8 cellular contexts compared by ENCODE assay signal in the genomic region with DNA sequence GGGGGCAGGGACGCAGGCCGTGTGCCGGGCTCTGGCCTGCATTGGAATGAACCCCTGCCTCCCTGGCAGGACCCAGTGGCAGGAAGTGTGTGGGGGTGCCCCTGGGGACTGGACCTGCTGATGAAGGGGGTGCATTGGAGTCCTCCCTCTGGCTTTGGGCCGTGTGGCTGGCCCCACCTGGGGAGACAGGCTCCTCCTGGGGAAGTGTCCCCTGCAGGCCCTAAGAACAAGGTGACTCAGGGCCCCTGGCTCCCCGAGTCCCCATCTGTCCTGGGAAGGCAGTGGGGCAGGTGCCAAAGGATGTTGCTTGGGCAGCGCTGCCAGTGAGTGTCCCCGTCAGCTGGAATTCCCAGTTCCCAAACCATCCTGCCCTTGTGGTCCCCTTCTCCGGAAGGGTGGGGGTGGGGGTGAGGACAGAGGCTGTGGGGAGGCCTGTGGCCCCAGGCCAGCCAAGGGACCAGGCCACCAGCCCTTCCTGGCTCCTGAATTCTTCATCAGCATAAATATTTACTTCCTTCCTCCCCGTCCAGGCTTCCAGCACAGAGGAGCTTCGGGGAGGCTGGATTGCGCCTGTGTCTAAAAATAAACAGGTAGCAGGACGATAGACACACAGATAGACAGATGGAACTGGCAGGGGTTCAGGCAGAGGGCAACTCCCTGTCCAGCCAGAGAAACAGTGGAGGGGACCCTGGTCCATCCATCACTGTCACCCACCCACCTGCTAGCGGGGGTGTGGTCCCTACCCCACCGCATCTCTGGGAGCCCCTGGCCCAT. TPM values are rescaled to one million over a fixed set of nuclear protein-coding genes. Genes with fewer than 3 reads are reported as not detected.
DNase-seq lines count a peak whose midpoint lies in the region; ATAC-seq, FAIRE-seq and TF ChIP-seq lines count a peak whose summit lies in the region.

No MANE protein-coding gene starts in this region.

- no peaks in the 10 kb centered on the region for H3K27me3 ChIP-seq in adipocyte (replicated peaks; ENCODE audit: control insufficient read depth, insufficient read depth, low read length)
- H3K27me3 ChIP-seq in hepatocyte: no peaks in the 10 kb centered on the region
- H3K27me3 ChIP-seq in sigmoid colon: no peaks in the 10 kb centered on the region

- no peak for TF ChIP-seq EP300 in sigmoid colon (IDR thresholded peaks at IDR 0.05)

- FAIRE-seq in GM12892 (lab: Jason Lieb, UNC): no peak

- H3K4me1 ChIP-seq in ES-I3 (ENCODE audit: insufficient read depth, low read length) (peaks cover 26% of the 10 kb centered on the region), adipocyte (ENCODE audit: control insufficient read depth, insufficient read depth, low read length) (peaks cover 23% of the 10 kb centered on the region), hepatocyte (ENCODE audit: insufficient read depth) (peaks cover 40% of the 10 kb centered on the region), sigmoid colon (peaks cover 0 to 60% (median 56%) of the 10 kb centered on the region in 4 donors)

- H2AFZ ChIP-seq in hepatocyte: no peak overlapping the region

- H3K4me2 ChIP-seq in hepatocyte: peak overlapping the region; percentile 95

- TF ChIP-seq CTCF in hepatocyte (IDR thresholded peaks at IDR 0.05; ENCODE audit: poor library complexity): no peak
- TF ChIP-seq CTCF in sigmoid colon (IDR thresholded peaks at IDR 0.05): no peak

- H4K20me1 ChIP-seq in hepatocyte (ENCODE audit: insufficient read depth, poor library complexity, severe bottlenecking): peaks cover 62% of the 10 kb centered on the region

- H3K27ac ChIP-seq in hepatocyte: peak overlapping the region; percentile 89
- peak overlapping the region; percentile 82 to 86 (median 82) for H3K27ac ChIP-seq in sigmoid colon

- ATAC-seq in HG02798 (IDR thresholded peaks at IDR 0.05; ENCODE audit: poor library complexity, unreplicated experiment): no peak

- intact Hi-C loops in sigmoid colon (cut with DNase I): loop anchor here (1.0 to 5.0 kb wide), 3 partner anchors 20 to 56 kb away; partner anchors contain the start of gene TFAP4

- no peaks in the 10 kb centered on the region for H3K9me3 ChIP-seq in ES-I3 (ENCODE audit: control insufficient read depth, insufficient read depth, low read length)
- no peaks in the 10 kb centered on the region for H3K9me3 ChIP-seq in adipocyte (ENCODE audit: control insufficient read depth, low read length)
- no peaks in the 10 kb centered on the region for H3K9me3 ChIP-seq in hepatocyte (ENCODE audit: low read depth)
- H3K9me3 ChIP-seq in sigmoid colon: no peaks in the 10 kb centered on the region

- TF ChIP-seq POLR2A in sigmoid colon (IDR thresholded peaks at IDR 0.05): no peak
- TF ChIP-seq POLR2A in GM12892 (IDR thresholded peaks at IDR 0.05; ENCODE audit: low read depth, low read length): no peak

- H3K79me2 ChIP-seq in hepatocyte: peaks cover 97% of the 10 kb centered on the region

- H3K9ac ChIP-seq in ES-I3 (ENCODE audit: low read depth, low read length) (peak overlapping the region; percentile 46), adipocyte (ENCODE audit: low read length) (peak overlapping the region; percentile 83)

- no peaks in the 10 kb centered on the region for H3K9me2 ChIP-seq in hepatocyte (replicated peaks; ENCODE audit: insufficient read depth)

- DNase-seq in adipocyte (ENCODE audit: low read depth) (no peak), hepatocyte (ENCODE audit: low spot score) (no peak), sigmoid colon (peak; percentile 76), medulla oblongata (ENCODE audit: extremely low spot score) (no peak), GM12892 (ENCODE audit: insufficient read length) (no peak), NCI-H1436 treated with DMSO at 0.1 percent for 48 hours (lab: John Stamatoyannopoulos, UW) (no peak)

- 61% methylated on average over 11 of the region's 14 CpGs for WGBS in hepatocyte (ENCODE audit: low lambda C conversion rate, missing lambda C conversion rate)
- WGBS in sigmoid colon, 2 donors: 55 to 59% methylated on average over 14 of the region's 14 CpGs

- peak overlapping the region; percentile 76 for H3K4me3 ChIP-seq in adipocyte (ENCODE audit: low read length)
- no peak overlapping the region for H3K4me3 ChIP-seq in hepatocyte
- peak overlapping the region in 3 of 4 donors; percentile 40 to 54 (median 53) for H3K4me3 ChIP-seq in sigmoid colon

- no peaks in the 10 kb centered on the region for H3K36me3 ChIP-seq in ES-I3 (ENCODE audit: insufficient read depth, low read length)
- H3K36me3 ChIP-seq in adipocyte (ENCODE audit: control insufficient read depth, insufficient read depth, low read length, severe bottlenecking): peaks cover 12% of the 10 kb centered on the region
- H3K36me3 ChIP-seq in hepatocyte (replicated peaks; ENCODE audit: insufficient read depth, low read depth): no peaks in the 10 kb centered on the region
- peaks cover 0 to 17% (median 3%) of the 10 kb centered on the region in 4 donors for H3K36me3 ChIP-seq in sigmoid colon

RNA-seq across cellular contexts. Expression of gene GLIS2, which starts 12.9 kb away (rescaled TPM):
- total RNA-seq in hepatocyte (3.6 TPM in 2 replicates), sigmoid colon (10 to 100 TPM in 1 of 4 donors, 1 to 10 TPM in 3; 5.4 to 11.9 (median 5.7) TPM)
- polyA plus RNA-seq in hepatocyte (11.3 and 12.2 TPM in 2 replicates), sigmoid colon (1 to 10 TPM in 2 of 3 donors, under 1 TPM in 1; 0.69 to 4.0 (median 1.8) TPM)
- polyA plus RNA-seq in GM12892 (2012; ENCODE audit: missing spikeins): 0.42 TPM

RNA-seq across cellular contexts. Expression of gene PAM16, which starts 22.4 kb away (rescaled TPM):
- 33.0 and 35.0 TPM in 2 replicates for total RNA-seq in hepatocyte
- polyA plus RNA-seq in hepatocyte: 57.7 and 70.4 TPM in 2 replicates
- 10 to 100 TPM; 36.7 to 52.7 (median 43.6) TPM for total RNA-seq in sigmoid colon
- polyA plus RNA-seq in sigmoid colon: 10 to 100 TPM; 36.0 to 57.0 (median 49.0) TPM
- polyA plus RNA-seq in GM12892 (2012; ENCODE audit: missing spikeins): 27.7 TPM

RNA-seq across cellular contexts. Expression of gene VASN, which starts 42.9 kb away (rescaled TPM):
- total RNA-seq in hepatocyte (10.0 and 12.1 TPM in 2 replicates), sigmoid colon (10 to 100 TPM in 1 of 4 donors, 1 to 10 TPM in 3; 7.1 to 10.2 (median 8.3) TPM)
- polyA plus RNA-seq in hepatocyte (55.9 and 64.2 TPM in 2 replicates), sigmoid colon (1 to 10 TPM in 2 of 3 donors, under 1 TPM in 1; 0.46 to 4.2 (median 2.4) TPM)
- not detected for polyA plus RNA-seq in GM12892 (2012; ENCODE audit: missing spikeins)

RNA-seq across cellular contexts. Expression of gene TFAP4, which starts 55.9 kb away (rescaled TPM):
- total RNA-seq in hepatocyte: 6.1 and 11.4 TPM in 2 replicates
- 3.1 and 4.2 TPM in 2 replicates for polyA plus RNA-seq in hepatocyte
- total RNA-seq in sigmoid colon: 1 to 10 TPM; 3.2 to 3.9 (median 3.6) TPM
- 10 to 100 TPM in 1 of 3 donors, 1 to 10 TPM in 2; 2.3 to 11.7 (median 4.8) TPM for polyA plus RNA-seq in sigmoid colon
- 12.6 TPM for polyA plus RNA-seq in GM12892 (2012; ENCODE audit: missing spikeins)
